Comparison of ENCODE assay signal across 1 cellular context in genomic region chr2:121755237-121756111, GRCh38.
TF ChIP-seq lines count a peak whose summit lies in the region.

Gene TSN, plus strand, starts transcription at chr2:121755651. Its CDS starts 129 bp downstream, at chr2:121755780.

TF ChIP-seq in K562, 482 proteins besides CTCF, POLR2A, EP300 and RAD21 (continued from another document and continues in another):
- no peak for TF ChIP-seq PATZ1 (CRISPR knock-in tag; IDR thresholded peaks at IDR 0.05; ENCODE audit: borderline replicate concordance)
- no peak for TF ChIP-seq KLF16 (IDR thresholded peaks at IDR 0.05)
- TF ChIP-seq HNRNPUL1 (IDR thresholded peaks at IDR 0.05; ENCODE audit: low read length), result no peak
- TF ChIP-seq MLLT1 (IDR thresholded peaks at IDR 0.05), result peak; percentile 4 to 83; a peak in 2 of 4 replicates
- TF ChIP-seq CBX2 (IDR thresholded peaks at IDR 0.05; ENCODE audit: insufficient read depth, low read length, poor library complexity, severe bottlenecking), result no peak
- no peak for TF ChIP-seq ZNF23 (CRISPR knock-in tag; IDR thresholded peaks at IDR 0.05)
- TF ChIP-seq, protein P1, sequence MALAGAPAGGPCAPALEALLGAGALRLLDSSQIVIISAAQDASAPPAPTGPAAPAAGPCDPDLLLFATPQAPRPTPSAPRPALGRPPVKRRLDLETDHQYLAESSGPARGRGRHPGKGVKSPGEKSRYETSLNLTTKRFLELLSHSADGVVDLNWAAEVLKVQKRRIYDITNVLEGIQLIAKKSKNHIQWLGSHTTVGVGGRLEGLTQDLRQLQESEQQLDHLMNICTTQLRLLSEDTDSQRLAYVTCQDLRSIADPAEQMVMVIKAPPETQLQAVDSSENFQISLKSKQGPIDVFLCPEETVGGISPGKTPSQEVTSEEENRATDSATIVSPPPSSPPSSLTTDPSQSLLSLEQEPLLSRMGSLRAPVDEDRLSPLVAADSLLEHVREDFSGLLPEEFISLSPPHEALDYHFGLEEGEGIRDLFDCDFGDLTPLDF (CRISPR knock-in tag; IDR thresholded peaks at IDR 0.05), result peak; percentile 85; the same call in 1 of the 2 replicates
- 0 out of 2 replicates have a peak, but pooled peaks have one; percentile 49 for TF ChIP-seq ZBTB17 (CRISPR knock-in tag; IDR thresholded peaks at IDR 0.05)
- TF ChIP-seq ASH1L (IDR thresholded peaks at IDR 0.05; ENCODE audit: borderline replicate concordance, low read depth, partially characterized antibody), result no peak
- TF ChIP-seq, protein P2, sequence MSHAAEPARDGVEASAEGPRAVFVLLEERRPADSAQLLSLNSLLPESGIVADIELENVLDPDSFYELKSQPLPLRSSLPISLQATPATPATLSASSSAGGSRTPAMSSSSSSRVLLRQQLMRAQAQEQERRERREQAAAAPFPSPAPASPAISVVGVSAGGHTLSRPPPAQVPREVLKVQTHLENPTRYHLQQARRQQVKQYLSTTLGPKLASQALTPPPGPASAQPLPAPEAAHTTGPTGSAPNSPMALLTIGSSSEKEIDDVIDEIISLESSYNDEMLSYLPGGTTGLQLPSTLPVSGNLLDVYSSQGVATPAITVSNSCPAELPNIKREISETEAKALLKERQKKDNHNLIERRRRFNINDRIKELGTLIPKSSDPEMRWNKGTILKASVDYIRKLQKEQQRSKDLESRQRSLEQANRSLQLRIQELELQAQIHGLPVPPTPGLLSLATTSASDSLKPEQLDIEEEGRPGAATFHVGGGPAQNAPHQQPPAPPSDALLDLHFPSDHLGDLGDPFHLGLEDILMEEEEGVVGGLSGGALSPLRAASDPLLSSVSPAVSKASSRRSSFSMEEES (CRISPR knock-in tag; IDR thresholded peaks at IDR 0.05), result no peak
- peak; percentile 22; the same call in 1 of the 2 replicates for TF ChIP-seq HDAC2 (IDR thresholded peaks at IDR 0.05)
- TF ChIP-seq RFX7 (CRISPR knock-in tag; IDR thresholded peaks at IDR 0.05), result no peak
- TF ChIP-seq ZNF699 (CRISPR knock-in tag; IDR thresholded peaks at IDR 0.05; ENCODE audit: insufficient replicate concordance), result no peak
- TF ChIP-seq ZBED1 (IDR thresholded peaks at IDR 0.05), result no peak; the same call in 1 of the 2 replicates
- TF ChIP-seq ZBTB9 (CRISPR knock-in tag; IDR thresholded peaks at IDR 0.05), result no peak
- TF ChIP-seq MEF2A (IDR thresholded peaks at IDR 0.05; ENCODE audit: control insufficient read depth, low read depth, low read length), result no peak
- peak; percentile 88 for TF ChIP-seq ETS1 (conservative IDR thresholded peaks at IDR 0.05; ENCODE audit: control insufficient read depth, low read depth, low read length)
- TF ChIP-seq CREB5 (CRISPR knock-in tag; IDR thresholded peaks at IDR 0.05), result no peak
- peak; percentile 99 for TF ChIP-seq MAX (CRISPR knock-in tag; IDR thresholded peaks at IDR 0.05)
- no peak for TF ChIP-seq BCOR (IDR thresholded peaks at IDR 0.05)
- no peak for TF ChIP-seq TARDBP (IDR thresholded peaks at IDR 0.05)
- no peak for TF ChIP-seq NR2F6 (CRISPR knock-in tag; IDR thresholded peaks at IDR 0.05)
- 0 out of 2 replicates have a peak, but pooled peaks have one; percentile 58 for TF ChIP-seq ELF1 (tag; IDR thresholded peaks at IDR 0.05)
- TF ChIP-seq, protein P3, sequence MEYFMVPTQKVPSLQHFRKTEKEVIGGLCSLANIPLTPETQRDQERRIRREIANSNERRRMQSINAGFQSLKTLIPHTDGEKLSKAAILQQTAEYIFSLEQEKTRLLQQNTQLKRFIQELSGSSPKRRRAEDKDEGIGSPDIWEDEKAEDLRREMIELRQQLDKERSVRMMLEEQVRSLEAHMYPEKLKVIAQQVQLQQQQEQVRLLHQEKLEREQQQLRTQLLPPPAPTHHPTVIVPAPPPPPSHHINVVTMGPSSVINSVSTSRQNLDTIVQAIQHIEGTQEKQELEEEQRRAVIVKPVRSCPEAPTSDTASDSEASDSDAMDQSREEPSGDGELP (CRISPR knock-in tag; IDR thresholded peaks at IDR 0.05; ENCODE audit: borderline replicate concordance), result peak; percentile 84
- TF ChIP-seq TCF3 (CRISPR knock-in tag; IDR thresholded peaks at IDR 0.05), result no peak; the same call in 1 of the 2 replicates
- no peak for TF ChIP-seq NCOA4 (IDR thresholded peaks at IDR 0.05; ENCODE audit: partially characterized antibody)
- no peak for TF ChIP-seq ZNF282 (CRISPR knock-in tag; IDR thresholded peaks at IDR 0.05)
- TF ChIP-seq ARID3B (CRISPR knock-in tag; IDR thresholded peaks at IDR 0.05; ENCODE audit: borderline replicate concordance), result no peak
- no peak for TF ChIP-seq POLR3G (IDR thresholded peaks at IDR 0.05; ENCODE audit: extremely low read depth, insufficient read length, insufficient replicate concordance)
- TF ChIP-seq, protein P4, sequence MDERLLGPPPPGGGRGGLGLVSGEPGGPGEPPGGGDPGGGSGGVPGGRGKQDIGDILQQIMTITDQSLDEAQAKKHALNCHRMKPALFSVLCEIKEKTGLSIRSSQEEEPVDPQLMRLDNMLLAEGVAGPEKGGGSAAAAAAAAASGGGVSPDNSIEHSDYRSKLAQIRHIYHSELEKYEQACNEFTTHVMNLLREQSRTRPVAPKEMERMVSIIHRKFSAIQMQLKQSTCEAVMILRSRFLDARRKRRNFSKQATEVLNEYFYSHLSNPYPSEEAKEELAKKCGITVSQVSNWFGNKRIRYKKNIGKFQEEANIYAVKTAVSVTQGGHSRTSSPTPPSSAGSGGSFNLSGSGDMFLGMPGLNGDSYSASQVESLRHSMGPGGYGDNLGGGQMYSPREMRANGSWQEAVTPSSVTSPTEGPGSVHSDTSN (CRISPR knock-in tag; IDR thresholded peaks at IDR 0.05; ENCODE audit: low read depth), result no peak
- TF ChIP-seq, protein P4 (tag; conservative IDR thresholded peaks at IDR 0.05; ENCODE audit: low read depth), result no peak
- TF ChIP-seq MCM3 (IDR thresholded peaks at IDR 0.05), result no peak
- no peak for TF ChIP-seq ID3 (CRISPR knock-in tag; IDR thresholded peaks at IDR 0.05)
- TF ChIP-seq ID3 (tag; IDR thresholded peaks at IDR 0.05), result peak; percentile 84
